ENCODE assay signal across 2 cellular contexts in the genomic region with DNA sequence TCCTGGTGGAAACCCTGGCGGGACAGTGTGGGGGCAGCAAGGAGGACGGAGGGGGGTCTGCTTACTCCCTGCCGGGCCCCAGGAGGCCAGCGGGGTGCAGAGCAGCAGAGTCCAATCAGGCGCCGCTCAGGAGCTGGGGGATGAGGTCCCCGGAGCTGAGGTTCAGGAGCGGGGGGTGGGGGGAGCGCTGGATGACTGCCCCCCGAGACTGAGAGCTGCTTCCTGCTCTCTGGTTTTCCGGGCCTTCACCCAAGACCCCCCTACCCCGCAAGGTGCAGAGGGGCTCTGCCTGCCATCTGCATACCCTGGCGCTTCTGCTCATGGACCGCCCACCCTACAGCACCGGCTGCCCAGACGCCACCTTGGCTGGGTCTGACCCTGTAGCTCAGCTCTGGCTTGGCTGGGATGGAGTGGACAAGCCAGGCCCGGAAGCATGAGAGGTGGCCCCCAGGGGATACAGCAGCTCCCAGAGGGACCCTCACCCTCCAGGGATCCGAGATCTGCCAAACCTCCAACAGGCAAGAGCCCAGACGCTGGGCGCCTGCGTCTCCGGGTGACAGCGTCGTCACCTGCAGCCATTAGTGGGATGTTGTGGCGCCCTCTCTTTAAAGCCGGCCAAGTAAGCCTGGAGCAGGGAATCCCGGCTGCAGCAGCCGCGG.
TF ChIP-seq lines count a peak whose summit lies in the region.

No MANE protein-coding gene starts in this region.

TF ChIP-seq in SK-N-SH, 30 proteins besides CTCF, POLR2A, EP300 and RAD21 (continued from another document):
- TF ChIP-seq RXRA (IDR thresholded peaks at IDR 0.05; ENCODE audit: borderline replicate concordance, low read depth), result no peak
- TF ChIP-seq YY1 (IDR thresholded peaks at IDR 0.05; ENCODE audit: low read depth), result no peak
- no peak for TF ChIP-seq EZH2phosphoT487 (IDR thresholded peaks at IDR 0.05; ENCODE audit: borderline replicate concordance, low read depth)
- TF ChIP-seq RCOR1 (IDR thresholded peaks at IDR 0.05; ENCODE audit: low read length), result no peak
- no peak for TF ChIP-seq JUND (IDR thresholded peaks at IDR 0.05)
- TF ChIP-seq, protein P1, sequence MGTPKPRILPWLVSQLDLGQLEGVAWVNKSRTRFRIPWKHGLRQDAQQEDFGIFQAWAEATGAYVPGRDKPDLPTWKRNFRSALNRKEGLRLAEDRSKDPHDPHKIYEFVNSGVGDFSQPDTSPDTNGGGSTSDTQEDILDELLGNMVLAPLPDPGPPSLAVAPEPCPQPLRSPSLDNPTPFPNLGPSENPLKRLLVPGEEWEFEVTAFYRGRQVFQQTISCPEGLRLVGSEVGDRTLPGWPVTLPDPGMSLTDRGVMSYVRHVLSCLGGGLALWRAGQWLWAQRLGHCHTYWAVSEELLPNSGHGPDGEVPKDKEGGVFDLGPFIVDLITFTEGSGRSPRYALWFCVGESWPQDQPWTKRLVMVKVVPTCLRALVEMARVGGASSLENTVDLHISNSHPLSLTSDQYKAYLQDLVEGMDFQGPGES (IDR thresholded peaks at IDR 0.05; ENCODE audit: low read depth, low read length), result no peak
- TF ChIP-seq CHD2 (IDR thresholded peaks at IDR 0.05; ENCODE audit: low read length, partially characterized antibody), result no peak
- TF ChIP-seq, protein P2, sequence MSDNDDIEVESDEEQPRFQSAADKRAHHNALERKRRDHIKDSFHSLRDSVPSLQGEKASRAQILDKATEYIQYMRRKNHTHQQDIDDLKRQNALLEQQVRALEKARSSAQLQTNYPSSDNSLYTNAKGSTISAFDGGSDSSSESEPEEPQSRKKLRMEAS (IDR thresholded peaks at IDR 0.05; ENCODE audit: low read depth), result no peak

TF ChIP-seq in SK-N-SH treated with all-trans-retinoic acid at 6 μM for 48 hours, 23 proteins besides CTCF, POLR2A, EP300 and RAD21 (continued from another document):
- TF ChIP-seq, protein P3, sequence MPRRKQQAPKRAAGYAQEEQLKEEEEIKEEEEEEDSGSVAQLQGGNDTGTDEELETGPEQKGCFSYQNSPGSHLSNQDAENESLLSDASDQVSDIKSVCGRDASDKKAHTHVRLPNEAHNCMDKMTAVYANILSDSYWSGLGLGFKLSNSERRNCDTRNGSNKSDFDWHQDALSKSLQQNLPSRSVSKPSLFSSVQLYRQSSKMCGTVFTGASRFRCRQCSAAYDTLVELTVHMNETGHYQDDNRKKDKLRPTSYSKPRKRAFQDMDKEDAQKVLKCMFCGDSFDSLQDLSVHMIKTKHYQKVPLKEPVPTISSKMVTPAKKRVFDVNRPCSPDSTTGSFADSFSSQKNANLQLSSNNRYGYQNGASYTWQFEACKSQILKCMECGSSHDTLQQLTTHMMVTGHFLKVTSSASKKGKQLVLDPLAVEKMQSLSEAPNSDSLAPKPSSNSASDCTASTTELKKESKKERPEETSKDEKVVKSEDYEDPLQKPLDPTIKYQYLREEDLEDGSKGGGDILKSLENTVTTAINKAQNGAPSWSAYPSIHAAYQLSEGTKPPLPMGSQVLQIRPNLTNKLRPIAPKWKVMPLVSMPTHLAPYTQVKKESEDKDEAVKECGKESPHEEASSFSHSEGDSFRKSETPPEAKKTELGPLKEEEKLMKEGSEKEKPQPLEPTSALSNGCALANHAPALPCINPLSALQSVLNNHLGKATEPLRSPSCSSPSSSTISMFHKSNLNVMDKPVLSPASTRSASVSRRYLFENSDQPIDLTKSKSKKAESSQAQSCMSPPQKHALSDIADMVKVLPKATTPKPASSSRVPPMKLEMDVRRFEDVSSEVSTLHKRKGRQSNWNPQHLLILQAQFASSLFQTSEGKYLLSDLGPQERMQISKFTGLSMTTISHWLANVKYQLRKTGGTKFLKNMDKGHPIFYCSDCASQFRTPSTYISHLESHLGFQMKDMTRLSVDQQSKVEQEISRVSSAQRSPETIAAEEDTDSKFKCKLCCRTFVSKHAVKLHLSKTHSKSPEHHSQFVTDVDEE (CRISPR knock-in tag; IDR thresholded peaks at IDR 0.05), result no peak
- TF ChIP-seq TOX (CRISPR knock-in tag; IDR thresholded peaks at IDR 0.05; ENCODE audit: borderline replicate concordance), result no peak
- TF ChIP-seq, protein P4, sequence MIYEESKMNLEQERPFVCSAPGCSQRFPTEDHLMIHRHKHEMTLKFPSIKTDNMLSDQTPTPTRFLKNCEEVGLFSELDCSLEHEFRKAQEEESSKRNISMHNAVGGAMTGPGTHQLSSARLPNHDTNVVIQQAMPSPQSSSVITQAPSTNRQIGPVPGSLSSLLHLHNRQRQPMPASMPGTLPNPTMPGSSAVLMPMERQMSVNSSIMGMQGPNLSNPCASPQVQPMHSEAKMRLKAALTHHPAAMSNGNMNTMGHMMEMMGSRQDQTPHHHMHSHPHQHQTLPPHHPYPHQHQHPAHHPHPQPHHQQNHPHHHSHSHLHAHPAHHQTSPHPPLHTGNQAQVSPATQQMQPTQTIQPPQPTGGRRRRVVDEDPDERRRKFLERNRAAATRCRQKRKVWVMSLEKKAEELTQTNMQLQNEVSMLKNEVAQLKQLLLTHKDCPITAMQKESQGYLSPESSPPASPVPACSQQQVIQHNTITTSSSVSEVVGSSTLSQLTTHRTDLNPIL (CRISPR knock-in tag; IDR thresholded peaks at IDR 0.05; ENCODE audit: low read depth), result no peak
- no peak for TF ChIP-seq RARB (CRISPR knock-in tag; IDR thresholded peaks at IDR 0.05)
- TF ChIP-seq ISL1 (CRISPR knock-in tag; IDR thresholded peaks at IDR 0.05), result no peak
- TF ChIP-seq, protein P5, sequence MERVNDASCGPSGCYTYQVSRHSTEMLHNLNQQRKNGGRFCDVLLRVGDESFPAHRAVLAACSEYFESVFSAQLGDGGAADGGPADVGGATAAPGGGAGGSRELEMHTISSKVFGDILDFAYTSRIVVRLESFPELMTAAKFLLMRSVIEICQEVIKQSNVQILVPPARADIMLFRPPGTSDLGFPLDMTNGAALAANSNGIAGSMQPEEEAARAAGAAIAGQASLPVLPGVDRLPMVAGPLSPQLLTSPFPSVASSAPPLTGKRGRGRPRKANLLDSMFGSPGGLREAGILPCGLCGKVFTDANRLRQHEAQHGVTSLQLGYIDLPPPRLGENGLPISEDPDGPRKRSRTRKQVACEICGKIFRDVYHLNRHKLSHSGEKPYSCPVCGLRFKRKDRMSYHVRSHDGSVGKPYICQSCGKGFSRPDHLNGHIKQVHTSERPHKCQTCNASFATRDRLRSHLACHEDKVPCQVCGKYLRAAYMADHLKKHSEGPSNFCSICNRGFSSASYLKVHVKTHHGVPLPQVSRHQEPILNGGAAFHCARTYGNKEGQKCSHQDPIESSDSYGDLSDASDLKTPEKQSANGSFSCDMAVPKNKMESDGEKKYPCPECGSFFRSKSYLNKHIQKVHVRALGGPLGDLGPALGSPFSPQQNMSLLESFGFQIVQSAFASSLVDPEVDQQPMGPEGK (CRISPR knock-in tag; IDR thresholded peaks at IDR 0.05; ENCODE audit: borderline replicate concordance), result no peak
- no peak for TF ChIP-seq ZNF70 (CRISPR knock-in tag; IDR thresholded peaks at IDR 0.05)
- TF ChIP-seq, protein P6, sequence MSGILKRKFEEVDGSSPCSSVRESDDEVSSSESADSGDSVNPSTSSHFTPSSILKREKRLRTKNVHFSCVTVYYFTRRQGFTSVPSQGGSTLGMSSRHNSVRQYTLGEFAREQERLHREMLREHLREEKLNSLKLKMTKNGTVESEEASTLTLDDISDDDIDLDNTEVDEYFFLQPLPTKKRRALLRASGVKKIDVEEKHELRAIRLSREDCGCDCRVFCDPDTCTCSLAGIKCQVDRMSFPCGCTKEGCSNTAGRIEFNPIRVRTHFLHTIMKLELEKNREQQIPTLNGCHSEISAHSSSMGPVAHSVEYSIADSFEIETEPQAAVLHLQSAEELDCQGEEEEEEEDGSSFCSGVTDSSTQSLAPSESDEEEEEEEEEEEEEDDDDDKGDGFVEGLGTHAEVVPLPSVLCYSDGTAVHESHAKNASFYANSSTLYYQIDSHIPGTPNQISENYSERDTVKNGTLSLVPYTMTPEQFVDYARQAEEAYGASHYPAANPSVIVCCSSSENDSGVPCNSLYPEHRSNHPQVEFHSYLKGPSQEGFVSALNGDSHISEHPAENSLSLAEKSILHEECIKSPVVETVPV (CRISPR knock-in tag; IDR thresholded peaks at IDR 0.05), result no peak
- TF ChIP-seq ZFP30 (CRISPR knock-in tag; IDR thresholded peaks at IDR 0.05), result no peak
- TF ChIP-seq ZC3H10 (CRISPR knock-in tag; IDR thresholded peaks at IDR 0.05), result no peak
